In genomic region chr15:90402806-90403205, GRCh38 we compare ENCODE assay signal across 12 cellular contexts. TPM values are rescaled to one million over a fixed set of nuclear protein-coding genes. Genes with fewer than 3 reads are reported as not detected.
DNase-seq lines count a peak whose midpoint lies in the region; ATAC-seq and TF ChIP-seq lines count a peak whose summit lies in the region.
"Had no signal": no experiment of that assay in that cellular context is flagged by ENCODE, and none has a peak within 500 bp of the region (broad histone marks: within the 10 kb centered on the region; RNA-seq: fewer than 3 reads in every experiment).

No MANE protein-coding gene starts in this region.

- no peaks in the 10 kb centered on the region for H3K9me3 ChIP-seq in cardiac muscle cell (ENCODE audit: low read depth)
- H3K9me3 ChIP-seq in upper lobe of right lung: no peaks in the 10 kb centered on the region

- DNase-seq in cardiac muscle cell (ENCODE audit: low read depth in 1 of 2, low spot score in 1 of 2) (no peak), Right ventricle myocardium inferior (ENCODE audit: missing footprints) (no peak), coronary artery (ENCODE audit: low spot score) (no peak), natural killer cell (no peak), upper lobe of right lung (no peak), ACHN (no peak), KBM-7 (no peak)
- DNase-seq: cerebellar nuclear complex, hippocampal formation, NCI-H774 had no signal

- TF ChIP-seq CTCF in cardiac muscle cell (IDR thresholded peaks at IDR 0.05; ENCODE audit: low read depth, low read length) (no peak), coronary artery (IDR thresholded peaks at IDR 0.05) (no peak), natural killer cell (IDR thresholded peaks at IDR 0.05) (no peak), upper lobe of right lung (IDR thresholded peaks at IDR 0.05) (no peak)

- H3K36me3 ChIP-seq in cardiac muscle cell (no peaks in the 10 kb centered on the region), upper lobe of right lung (no peaks in the 10 kb centered on the region)

- intact Hi-C loops in Right ventricle myocardium inferior (cut with DNase I): no loop called here
- intact Hi-C loops in natural killer cell (cut with micrococcal nuclease): loop anchor here (5.0 to 10.0 kb wide), 3 partner anchors 41 to 1452 kb away; partner anchors contain the start of gene SLCO3A1
- intact Hi-C loops in upper lobe of right lung (cut with DNase I): no loop called here

- H3K4me3 ChIP-seq in cardiac muscle cell (no peak overlapping the region), coronary artery (no peak overlapping the region), upper lobe of right lung (no peak overlapping the region)

- H3K4me1 Mint-ChIP-seq in natural killer cell: peaks cover 82 to 84% of the 10 kb centered on the region in 2 donors

- H3K9me3 Mint-ChIP-seq in natural killer cell: no peaks in the 10 kb centered on the region
- H3K9me3 Mint-ChIP-seq: T-helper 1 cell treated with Interleukin-12 subunit alpha and Interleukin-12 subunit beta and Interleukin-4 antibody, amounts not matched to agents 30 μg/mL and 1 μg/mL, for 36 hours had no signal

- H3K4me3 Mint-ChIP-seq in natural killer cell: no peak overlapping the region
- H3K4me3 Mint-ChIP-seq: T-helper 1 cell treated with Interleukin-12 subunit alpha and Interleukin-12 subunit beta and Interleukin-4 antibody, amounts not matched to agents 30 μg/mL and 1 μg/mL, for 36 hours had no signal

- in situ Hi-C loops in ACHN (cut with HindIII; ENCODE audit: low pct_ligation_motif_present, low pct_unique_long_range_greater_than_20kb, low sequenced_read_pairs) (no loop called here), KBM-7 (cut with MboI; ENCODE audit: low pct_unique_long_range_greater_than_20kb, low sequenced_read_pairs) (no loop called here)

- peaks cover 30% of the 10 kb centered on the region for H3K4me1 ChIP-seq in cardiac muscle cell (ENCODE audit: low read depth)
- H3K4me1 ChIP-seq in upper lobe of right lung: peaks cover 84% of the 10 kb centered on the region

- no peak for ATAC-seq in Right ventricle myocardium inferior
- no peak for ATAC-seq in natural killer cell
- ATAC-seq in upper lobe of right lung: no peak
- ATAC-seq in HG02798 (IDR thresholded peaks at IDR 0.05; ENCODE audit: poor library complexity, unreplicated experiment): no peak

- H3K27ac Mint-ChIP-seq in natural killer cell: peak overlapping the region; percentile 94 to 97

- no peaks in the 10 kb centered on the region for H3K27me3 ChIP-seq in cardiac muscle cell
- H3K27me3 ChIP-seq in upper lobe of right lung: no peaks in the 10 kb centered on the region

- no peaks in the 10 kb centered on the region for H3K36me3 Mint-ChIP-seq in natural killer cell

- H3K27ac ChIP-seq in cardiac muscle cell: peak overlapping the region; percentile 92
- peak overlapping the region; percentile 67 to 86 for H3K27ac ChIP-seq in coronary artery
- H3K27ac ChIP-seq in upper lobe of right lung: peak overlapping the region; percentile 93

- no peaks in the 10 kb centered on the region for H3K27me3 Mint-ChIP-seq in natural killer cell (ENCODE audit: low read depth in 2 of 2)

RNA-seq across cellular contexts. Expression of gene IQGAP1, which starts 14.8 kb away (rescaled TPM):
- total RNA-seq in cardiac muscle cell (14.2 and 14.6 TPM in 2 replicates), Right ventricle myocardium inferior (47.6 TPM), natural killer cell (100 to 1,000 TPM; 431 to 493 (median 446) TPM), upper lobe of right lung (256 TPM)
- polyA plus RNA-seq in cardiac muscle cell: 9.1 and 10.5 TPM in 2 replicates

RNA-seq across cellular contexts. Expression of gene ZNF774, which starts 50.7 kb away (rescaled TPM):
- 1.7 and 14.6 TPM in 2 replicates for total RNA-seq in cardiac muscle cell
- polyA plus RNA-seq in cardiac muscle cell: 2.1 TPM in 2 replicates
- 4.6 TPM for total RNA-seq in Right ventricle myocardium inferior
- under 1 TPM; 0.34 to 0.70 (median 0.47) TPM for total RNA-seq in natural killer cell
- total RNA-seq in upper lobe of right lung: 3.6 TPM
